ENCODE assay signal across 13 cellular contexts in the genomic region with DNA sequence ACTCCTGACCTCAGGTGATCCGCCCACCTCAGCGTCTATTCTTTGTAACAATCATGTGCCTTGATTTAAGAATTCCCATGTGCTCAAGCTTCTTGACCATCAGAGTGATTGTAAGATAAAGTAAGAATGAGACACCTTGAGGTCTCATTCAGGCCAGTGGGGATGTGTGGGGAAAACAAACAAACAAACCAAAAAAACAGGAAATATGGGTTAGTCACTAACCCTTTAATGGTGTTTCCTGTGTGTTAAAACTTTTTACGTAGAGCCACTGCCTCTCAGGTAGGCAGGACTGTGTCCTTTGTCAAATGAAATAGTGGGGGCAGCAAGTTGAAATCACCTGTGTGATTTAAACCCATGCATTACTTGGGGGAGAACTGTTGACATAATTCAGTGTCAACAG.
"Had no signal": no experiment of that assay in that cellular context is flagged by ENCODE, and none has a peak within 500 bp of the region (broad histone marks: within the 10 kb centered on the region; RNA-seq: fewer than 3 reads in every experiment).

No MANE protein-coding gene starts in this region.

- H3K27ac ChIP-seq: colonic mucosa, foreskin keratinocyte, skin epidermis, transverse colon, VCaP had no signal

- H3K9me3 ChIP-seq: colonic mucosa, transverse colon had no signal

- H3K4me1 ChIP-seq: colonic mucosa had no signal

- DNase-seq: activated CD4-positive, alpha-beta T cell treated with anti-CD3 and anti-CD28 coated beads, Interleukin-2, amount 50 U/mL, for 48 hours; activated T-cell treated with anti-CD3 and anti-CD28 coated beads, Interleukin-2, amount 50 U/mL, for 24 hours; colonic mucosa; foreskin keratinocyte; left ventricle myocardium superior; stimulated activated CD4-positive, alpha-beta T cell treated with anti-CD3 and anti-CD28 coated beads, Interleukin-15, amount 100 ng/mL, for 24 hours; stimulated activated CD4-positive, alpha-beta T cell treated with anti-CD3 and anti-CD28 coated beads, Interleukin-4, amount 100 ng/mL, for 1 hour; stimulated activated naive CD4-positive, alpha-beta T cell treated with Interleukin-2 at 50 U/mL for 16 hours; T-helper 1 cell; transverse colon had no signal

- H3K36me3 ChIP-seq: colonic mucosa, transverse colon had no signal

- H3K27me3 ChIP-seq: colonic mucosa, foreskin keratinocyte, transverse colon had no signal

- H3K4me3 ChIP-seq: colonic mucosa, skin epidermis, transverse colon had no signal

- ATAC-seq: foreskin keratinocyte; left ventricle myocardium superior; natural killer cell treated with Interleukin-12 subunit alpha and Interleukin-12 subunit beta and Interleukin-15 and Interleukin-18, amount 100 ng/mL, for 72 hours had no signal
